ENCODE assay signal across 11 cellular contexts in the genomic region with DNA sequence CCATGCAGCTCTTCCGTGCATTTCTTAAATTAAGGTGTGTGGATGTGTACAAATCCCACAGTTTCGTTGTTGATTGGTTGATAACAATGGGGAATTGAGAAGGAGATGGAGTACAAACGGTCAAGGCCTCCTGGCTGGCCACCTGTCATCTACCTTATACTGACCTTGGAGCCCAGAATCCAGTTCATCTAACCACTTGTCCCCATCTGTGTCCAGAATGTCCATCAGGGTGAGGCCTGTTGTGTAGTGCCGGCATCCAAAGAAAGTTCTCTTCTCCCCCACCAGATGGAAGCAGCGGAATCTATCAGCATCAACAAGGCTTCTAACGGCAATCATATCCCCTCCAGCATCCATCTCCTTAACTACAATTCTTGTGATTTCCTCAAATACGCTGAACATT. TPM values are rescaled to one million over a fixed set of nuclear protein-coding genes. Genes with fewer than 3 reads are reported as not detected.
A peak's percentile ranks its signal among the peaks of the same experiment; 100 is the strongest.
DNase-seq lines count a peak whose midpoint lies in the region; ATAC-seq, FAIRE-seq and TF ChIP-seq lines count a peak whose summit lies in the region.
"Had no signal": no experiment of that assay in that cellular context is flagged by ENCODE, and none has a peak within 500 bp of the region (broad histone marks: within the 10 kb centered on the region; RNA-seq: fewer than 3 reads in every experiment).

No MANE protein-coding gene starts in this region.

- no peaks in the 10 kb centered on the region; the same call in 1 of the 2 replicates for H3K27me3 Mint-ChIP-seq in H9 (ENCODE audit: low read depth)

- H3K4me1 ChIP-seq in H9 (ENCODE audit: insufficient read depth, low read length), result no peaks in the 10 kb centered on the region
- peaks cover 8 to 15% of the 10 kb centered on the region in 2 experiments; a peak in 4 of 5 replicates for H3K4me1 ChIP-seq in K562 (replicated peaks in 1 of 2; ENCODE audit: control insufficient read depth in 2 of 2, insufficient read depth in 2 of 2, low read length in 2 of 2)
- H3K4me1 ChIP-seq in right lobe of liver, result peaks cover 0 to 63% (median 19%) of the 10 kb centered on the region in 4 donors

- H3K23ac ChIP-seq in H9 (ENCODE audit: insufficient read length, low read depth, low read length), result no peak overlapping the region

- in situ Hi-C loops in K562 (cut with MboI) (no loop called here), GM13977 (cut with MboI; ENCODE audit: low pct_unique_long_range_greater_than_20kb, low sequenced_read_pairs, unreplicated experiment) (no loop called here)

- no peaks in the 10 kb centered on the region for H3K23me2 ChIP-seq in H9 (ENCODE audit: insufficient read length, low read depth, low read length, poor library complexity, severe bottlenecking)

- H3K27me3 ChIP-seq in H9 (ENCODE audit: insufficient read depth, low read length) (no peaks in the 10 kb centered on the region), K562 (ENCODE audit: control insufficient read depth in 2 of 2, insufficient read depth in 2 of 2, low read length in 2 of 2) (no peaks in the 10 kb centered on the region), right lobe of liver (no peaks in the 10 kb centered on the region)

- H3K9me1 ChIP-seq in K562 (ENCODE audit: control insufficient read depth, insufficient read depth, low read length), result peaks cover 4% of the 10 kb centered on the region

- H3K27ac ChIP-seq in H9 (ENCODE audit: insufficient read length, low read depth, low read length) (no peak overlapping the region), K562 (ENCODE audit: extremely low read depth, low read depth, low read length) (no peak overlapping the region), right lobe of liver (peak overlapping the region in 2 of 3 donors; percentile 20 to 60)

- POLR2A ChIA-PET in K562 (lab: Yijun Ruan, JAX), result interaction anchor here (1.9 kb wide), 1 partner anchor 10 kb away, joined by 8 read pairs; no protein-coding TSS in a partner anchor

- no peak overlapping the region for H3K18ac ChIP-seq in H9 (ENCODE audit: insufficient read length, low read depth, low read length)

- H3K4me1 Mint-ChIP-seq in H9, result peaks cover 0 to 2% of the 10 kb centered on the region in 2 experiments; a peak in 1 of 4 replicates

- no peak overlapping the region for H3K9ac ChIP-seq in H9 (ENCODE audit: extremely low read depth, insufficient read length, low read length)
- H3K9ac ChIP-seq in K562 (ENCODE audit: insufficient read depth in 1 of 2, low read depth in 2 of 2, low read length in 2 of 2), result no peak overlapping the region

- H2AFZ ChIP-seq in H9 (ENCODE audit: low read length), result no peak overlapping the region
- no peak overlapping the region for H2AFZ ChIP-seq in K562 (ENCODE audit: low read depth, low read length)

- TF ChIP-seq CTCF in AG09309 (IDR thresholded peaks at IDR 0.05; ENCODE audit: control insufficient read depth, insufficient read depth, low read depth, low read length, missing control alignments) (peak; percentile 23), H9 (conservative IDR thresholded peaks at IDR 0.05) (peak; percentile 50; the same call in 2 of the 3 replicates), K562 (IDR thresholded peaks at IDR 0.05 in 2 of 3, conservative IDR thresholded peaks at IDR 0.05 in 1 of 3; ENCODE audit: insufficient read depth in 2 of 3, low read depth in 1 of 3, low read length in 3 of 3) (peak; percentile 38 to 57 (median 45); a peak in 5 of 6 replicates), right lobe of liver (IDR thresholded peaks at IDR 0.05) (no peak), GM13977 (IDR thresholded peaks at IDR 0.05; ENCODE audit: extremely low read depth, insufficient read depth, missing control alignments) (no peak)

- H3K27ac Mint-ChIP-seq in H9, result peak overlapping the region in 1 of 3 experiments; percentile 81; a peak in 2 of 7 replicates

- H4K8ac ChIP-seq in H9 (replicated peaks; ENCODE audit: insufficient read length, low read depth, low read length), result no peak overlapping the region

- H2BK5ac ChIP-seq in H9 (ENCODE audit: insufficient read length, low read length), result no peak overlapping the region

- H4K5ac ChIP-seq in H9 (ENCODE audit: insufficient read length, low read depth, low read length), result no peak overlapping the region

- no CpG with 5 or more reads among the region's 7 CpGs for WGBS in H9 (ENCODE audit: extremely low coverage, insufficient read length, low lambda C conversion rate)
- WGBS in K562 (ENCODE audit: insufficient coverage, low coverage, missing lambda C conversion rate), result 49% methylated on average over 7 of the region's 7 CpGs
- WGBS in right lobe of liver (ENCODE audit: insufficient coverage, low coverage, low lambda C conversion rate, missing lambda C conversion rate), result 71% methylated on average over 3 of the region's 7 CpGs

- H3K4me2 ChIP-seq in H9 (ENCODE audit: insufficient read depth, insufficient read length, low read length) (no peak overlapping the region), K562 (ENCODE audit: insufficient read depth, low read length) (no peak overlapping the region)

- DNase-seq in AG09309 (ENCODE audit: low read depth), result no peak
- DNase-seq in H9, result no peak
- DNase-seq in K562 (ENCODE audit: extremely low read depth in 1 of 4, low spot score in 3 of 4), result peak; percentile 42 to 53 (median 48)
- DNase-seq in right lobe of liver, result no peak
- DNase-seq in GM13977 (ENCODE audit: low spot score), result no peak
- DNase-seq in kidney glomerular epithelial cell (lab: John Stamatoyannopoulos, UW), result no peak
- DNase-seq: NCI-H526 treated with DMSO at 0.1 percent for 48 hours; stimulated activated CD4-positive, alpha-beta T cell treated with anti-CD3 and anti-CD28 coated beads, Interleukin-15, amount 100 ng/mL, for 24 hours had no signal

- TF ChIP-seq POLR2A in K562 (conservative IDR thresholded peaks at IDR 0.05), result no peak
- no peak for TF ChIP-seq POLR2A in right lobe of liver (IDR thresholded peaks at IDR 0.05)

- CTCF ChIA-PET in K562 (lab: Yijun Ruan, JAX; ENCODE audit: low intra/inter-chr PET ratio), result interaction anchor here (0.6 kb wide), 1 partner anchor 57 kb away, joined by 3 read pairs; no protein-coding TSS in a partner anchor

- peak in 1 of 2 experiments; percentile 48; a peak in 2 of 4 replicates for TF ChIP-seq RAD21 in K562 (CRISPR knock-in tag; conservative IDR thresholded peaks at IDR 0.05 in 1 of 2, IDR thresholded peaks at IDR 0.05 in 1 of 2)

- H3K56ac ChIP-seq in H9 (ENCODE audit: insufficient read length, low read depth, low read length), result no peak overlapping the region

- intact Hi-C loops in K562 (cut with micrococcal nuclease), result loop anchor here (1.0 kb wide), 1 partner anchor 63 kb away; a partner anchor contains a TSS
- intact Hi-C loops in right lobe of liver (cut with DNase I), result no loop called here

- no peak overlapping the region for H2BK15ac ChIP-seq in H9 (ENCODE audit: low read depth, low read length)

- H4K20me1 ChIP-seq in H9 (ENCODE audit: control insufficient read depth, insufficient read depth, insufficient read length) (no peaks in the 10 kb centered on the region), K562 (replicated peaks; ENCODE audit: control insufficient read depth, insufficient read depth, low read length) (no peaks in the 10 kb centered on the region)

- H3K9me3 ChIP-seq in H9 (ENCODE audit: control insufficient read depth, low read depth, low read length), result no peaks in the 10 kb centered on the region
- no peaks in the 10 kb centered on the region for H3K9me3 ChIP-seq in K562 (replicated peaks; ENCODE audit: control insufficient read depth, insufficient read depth, low read depth, low read length)
- H3K9me3 ChIP-seq in right lobe of liver, result no peaks in the 10 kb centered on the region

- no peak overlapping the region for H2AK5ac ChIP-seq in H9 (ENCODE audit: insufficient read length, low read length)

- H2BK12ac ChIP-seq in H9 (ENCODE audit: insufficient read length, low read depth, low read length), result no peak overlapping the region

- no peak overlapping the region for H3K4me3 Mint-ChIP-seq in H9

- no peaks in the 10 kb centered on the region for H3K79me1 ChIP-seq in H9 (ENCODE audit: insufficient read depth, low read depth, low read length, poor library complexity, severe bottlenecking)

- H3K14ac ChIP-seq in H9 (ENCODE audit: insufficient read depth, low read length), result no peak overlapping the region

- no peak overlapping the region for H2BK20ac ChIP-seq in H9 (ENCODE audit: low read depth, low read length, poor library complexity, severe bottlenecking)

- H3K4me3 ChIP-seq in AG09309 (ENCODE audit: control insufficient read depth, low read depth, low read length) (no peak overlapping the region), K562 (no peak overlapping the region), right lobe of liver (no peak overlapping the region)

- BruUV-seq in K562 (replicated peaks; lab: Mats Ljungman, UMichigan), result no TSS peak

- ATAC-seq in K562 (peak; percentile 77), right lobe of liver (no peak), GM18909 (IDR thresholded peaks at IDR 0.05; ENCODE audit: poor library complexity, unreplicated experiment) (no peak), HG02970 (IDR thresholded peaks at IDR 0.05; ENCODE audit: low FRiP score, unreplicated experiment) (no peak)

- peaks cover 20% of the 10 kb centered on the region; the same call in 1 of the 3 replicates for H3K36me3 ChIP-seq in K562 (ENCODE audit: control insufficient read depth, insufficient read depth, low read length)
- H3K36me3 ChIP-seq in right lobe of liver, result peaks cover 0 to 10% (median 5%) of the 10 kb centered on the region in 4 donors

- no peak for TF ChIP-seq EP300 in K562 (IDR thresholded peaks at IDR 0.05; ENCODE audit: low read length)

- H4K91ac ChIP-seq in H9 (ENCODE audit: insufficient read length, low read depth, low read length), result no peak overlapping the region

- no peak overlapping the region for H3T11ph ChIP-seq in H9 (ENCODE audit: low read length)

- no peak overlapping the region for H2BK120ac ChIP-seq in H9 (ENCODE audit: low read depth, low read length, poor library complexity, severe bottlenecking)

- H3K36me3 Mint-ChIP-seq in H9 (ENCODE audit: insufficient read depth in 1 of 3, low read depth in 3 of 3), result peaks cover 10 to 31% (median 30%) of the 10 kb centered on the region in 3 experiments; a peak in 6 of 7 replicates

- no peaks in the 10 kb centered on the region for H3K9me3 Mint-ChIP-seq in H9

- no peaks in the 10 kb centered on the region for H3K79me2 ChIP-seq in H9 (ENCODE audit: insufficient read depth, low read length)
- no peaks in the 10 kb centered on the region for H3K79me2 ChIP-seq in K562 (ENCODE audit: control insufficient read depth, insufficient read depth, low read length)

- FAIRE-seq in K562 (lab: Jason Lieb, UNC), result peak; percentile 60
- FAIRE-seq: bronchial epithelial cell had no signal

- H3K4ac ChIP-seq in H9 (ENCODE audit: low read depth, low read length), result no peak overlapping the region

RNA-seq across cellular contexts. Expression of a gene that starts 1.5 kb away (rescaled TPM):
- 6.6 and 8.5 TPM in 2 replicates for total RNA-seq in H9 (2021)
- total RNA-seq in K562 (2011; cell fraction: chromatin; rRNA removed; ENCODE audit: low replicate concordance), result 38.1 and 46.5 TPM in 2 replicates
- total RNA-seq in K562 (2011; cell fraction: nucleolus; rRNA removed), result 16.2 and 17.1 TPM in 2 replicates
- 31.9 and 49.0 TPM in 2 replicates for total RNA-seq in K562 (2011; cell fraction: nucleoplasm; rRNA removed)
- 1.8 and 2.3 TPM in 2 replicates for total RNA-seq in K562 (2014; rRNA removed)
- total RNA-seq in K562 (2014; rRNA removed; fragmentation: Illumina TruSeq; extraction: Trizol), result 2.6 and 2.8 TPM in 2 replicates
- 2.1 TPM in 2 replicates for total RNA-seq in K562 (2015; rRNA removed; fragmentation: Illumina TruSeq; extraction: Trizol)
- 1.5 and 2.1 TPM in 2 replicates for total RNA-seq in K562 (2021)
- polyA plus RNA-seq in K562 (2011; rRNA removed), result 5.3 and 6.1 TPM in 2 replicates
- 1.2 and 1.8 TPM in 2 replicates for polyA plus RNA-seq in K562 (2011; cell fraction: cytosol; rRNA removed)
- polyA plus RNA-seq in K562 (2011; cell fraction: nucleus; rRNA removed), result 30.6 and 32.1 TPM in 2 replicates
- polyA plus RNA-seq in K562 (2012), result 3.0 and 12.4 TPM in 2 replicates
- polyA plus RNA-seq in K562 (2014; fragmentation: Illumina TruSeq; extraction: Trizol), result 2.2 and 3.0 TPM in 2 replicates
- under 1 TPM; 0.49 to 0.95 TPM for polyA plus RNA-seq in K562 (2014; fragmentation: Nextera tagmentation; extraction: Ambion mirVana)
- 3.2 and 4.6 TPM in 2 replicates for polyA plus RNA-seq in K562 (2014; rRNA removed)
- 2.2 and 4.8 TPM in 2 replicates for polyA minus RNA-seq in K562 (2011; rRNA and poly(A)+ RNA removed)
- 0.73 TPM in 1 of 2 replicates, not detected in the other for polyA minus RNA-seq in K562 (2011; cell fraction: cytosol; rRNA and poly(A)+ RNA removed)
- 4.2 and 5.3 TPM in 2 replicates for polyA minus RNA-seq in K562 (2011; cell fraction: nucleus; rRNA and poly(A)+ RNA removed)
- total RNA-seq in right lobe of liver, result 10 to 100 TPM in 3 of 6 experiments, 1 to 10 TPM in 3; 4.7 to 40.8 (median 18.8) TPM

RNA-seq across cellular contexts. Expression of a gene that starts 10.5 kb away (rescaled TPM):
- total RNA-seq in H9 (2021) (58.6 and 63.3 TPM in 2 replicates), K562 (2014; rRNA removed) (21.6 and 30.7 TPM in 2 replicates), K562 (2014; rRNA removed; fragmentation: Illumina TruSeq; extraction: Trizol) (27.1 and 27.7 TPM in 2 replicates), K562 (2015; rRNA removed; fragmentation: Illumina TruSeq; extraction: Trizol) (34.2 and 36.9 TPM in 2 replicates), K562 (2021) (16.9 and 23.8 TPM in 2 replicates), right lobe of liver (100 to 1,000 TPM; 105 to 174 (median 128) TPM)
- total RNA-seq in K562 (2011; cell fraction: chromatin; rRNA removed; ENCODE audit: low replicate concordance), result 30.8 and 69.1 TPM in 2 replicates
- 46.8 and 47.9 TPM in 2 replicates for total RNA-seq in K562 (2011; cell fraction: nucleolus; rRNA removed)
- 44.6 and 60.4 TPM in 2 replicates for total RNA-seq in K562 (2011; cell fraction: nucleoplasm; rRNA removed)
- polyA plus RNA-seq in K562 (2011; rRNA removed) (38.2 and 57.4 TPM in 2 replicates), K562 (2014; fragmentation: Illumina TruSeq; extraction: Trizol) (26.7 and 32.9 TPM in 2 replicates), K562 (2014; fragmentation: Nextera tagmentation; extraction: Ambion mirVana) (1 to 10 TPM; 2.7 to 4.6 TPM), K562 (2014; rRNA removed) (29.5 and 31.9 TPM in 2 replicates)
- polyA plus RNA-seq in K562 (2011; cell fraction: cytosol; rRNA removed), result 46.5 and 67.4 TPM in 2 replicates
- polyA plus RNA-seq in K562 (2011; cell fraction: nucleus; rRNA removed), result 37.3 and 55.5 TPM in 2 replicates
- 29.5 and 36.7 TPM in 2 replicates for polyA plus RNA-seq in K562 (2012)
- 11.7 and 20.6 TPM in 2 replicates for polyA minus RNA-seq in K562 (2011; rRNA and poly(A)+ RNA removed)
- 7.9 and 24.2 TPM in 2 replicates for polyA minus RNA-seq in K562 (2011; cell fraction: cytosol; rRNA and poly(A)+ RNA removed)
- polyA minus RNA-seq in K562 (2011; cell fraction: nucleus; rRNA and poly(A)+ RNA removed), result 13.4 and 18.8 TPM in 2 replicates

RNA-seq across cellular contexts. Expression of a gene that starts 10.6 kb away (rescaled TPM):
- total RNA-seq in H9 (2021) (not detected in 2 replicates), K562 (2014; rRNA removed) (not detected in 2 replicates), K562 (2014; rRNA removed; fragmentation: Illumina TruSeq; extraction: Trizol) (not detected in 2 replicates), K562 (2015; rRNA removed; fragmentation: Illumina TruSeq; extraction: Trizol) (not detected in 2 replicates), K562 (2021) (not detected in 2 replicates), right lobe of liver (not detected)
- total RNA-seq in K562 (2011; cell fraction: chromatin; rRNA removed; ENCODE audit: low replicate concordance), result not detected in 2 replicates
- not detected in 2 replicates for total RNA-seq in K562 (2011; cell fraction: nucleolus; rRNA removed)
- total RNA-seq in K562 (2011; cell fraction: nucleoplasm; rRNA removed), result not detected in 2 replicates
- polyA plus RNA-seq in K562 (2011; rRNA removed) (not detected in 2 replicates), K562 (2014; fragmentation: Illumina TruSeq; extraction: Trizol) (not detected in 2 replicates), K562 (2014; fragmentation: Nextera tagmentation; extraction: Ambion mirVana) (not detected), K562 (2014; rRNA removed) (not detected in 2 replicates)
- not detected in 2 replicates for polyA plus RNA-seq in K562 (2011; cell fraction: cytosol; rRNA removed)
- not detected in 2 replicates for polyA plus RNA-seq in K562 (2011; cell fraction: nucleus; rRNA removed)
- not detected in 2 replicates for polyA plus RNA-seq in K562 (2012)
- polyA minus RNA-seq in K562 (2011; rRNA and poly(A)+ RNA removed), result not detected in 2 replicates
- polyA minus RNA-seq in K562 (2011; cell fraction: cytosol; rRNA and poly(A)+ RNA removed), result not detected in 2 replicates
- not detected in 2 replicates for polyA minus RNA-seq in K562 (2011; cell fraction: nucleus; rRNA and poly(A)+ RNA removed)
- total RNA-seq: bronchial epithelial cell had no signal

RNA-seq across cellular contexts. Expression of a gene that starts 45.9 kb away (rescaled TPM):
- total RNA-seq in H9 (2021) (not detected in 2 replicates), K562 (2014; rRNA removed) (not detected in 2 replicates), K562 (2014; rRNA removed; fragmentation: Illumina TruSeq; extraction: Trizol) (0.07 TPM in 1 of 2 replicates, not detected in the other), K562 (2015; rRNA removed; fragmentation: Illumina TruSeq; extraction: Trizol) (0.07 TPM in 1 of 2 replicates, not detected in the other), K562 (2021) (0.09 TPM in 1 of 2 replicates, not detected in the other), right lobe of liver (under 1 TPM in 2 of 6 experiments, not detected in 4; 0.42 to 0.99 TPM)
- total RNA-seq in K562 (2011; cell fraction: chromatin; rRNA removed; ENCODE audit: low replicate concordance), result not detected in 2 replicates
- total RNA-seq in K562 (2011; cell fraction: nucleolus; rRNA removed), result not detected in 2 replicates
- not detected in 2 replicates for total RNA-seq in K562 (2011; cell fraction: nucleoplasm; rRNA removed)
- polyA plus RNA-seq in K562 (2011; rRNA removed) (0.04 and 0.06 TPM in 2 replicates), K562 (2014; fragmentation: Illumina TruSeq; extraction: Trizol) (0.12 and 0.13 TPM in 2 replicates), K562 (2014; fragmentation: Nextera tagmentation; extraction: Ambion mirVana) (under 1 TPM; 0.04 to 0.06 TPM), K562 (2014; rRNA removed) (0.07 TPM in 1 of 2 replicates, not detected in the other)
- polyA plus RNA-seq in K562 (2011; cell fraction: cytosol; rRNA removed), result 0.06 and 0.10 TPM in 2 replicates
- polyA plus RNA-seq in K562 (2011; cell fraction: nucleus; rRNA removed), result 0.11 TPM in 1 of 2 replicates, not detected in the other
- 0.08 TPM in 2 replicates for polyA plus RNA-seq in K562 (2012)
- not detected in 2 replicates for polyA minus RNA-seq in K562 (2011; rRNA and poly(A)+ RNA removed)
- not detected in 2 replicates for polyA minus RNA-seq in K562 (2011; cell fraction: cytosol; rRNA and poly(A)+ RNA removed)
- not detected in 2 replicates for polyA minus RNA-seq in K562 (2011; cell fraction: nucleus; rRNA and poly(A)+ RNA removed)

RNA-seq across cellular contexts. Expression of a gene that starts 48.9 kb away (rescaled TPM):
- not detected in 2 replicates for total RNA-seq in H9 (2021)
- total RNA-seq in K562 (2011; cell fraction: chromatin; rRNA removed; ENCODE audit: low replicate concordance), result not detected in 2 replicates
- not detected in 2 replicates for total RNA-seq in K562 (2011; cell fraction: nucleolus; rRNA removed)
- not detected in 2 replicates for total RNA-seq in K562 (2011; cell fraction: nucleoplasm; rRNA removed)
- total RNA-seq in K562 (2014; rRNA removed), result not detected in 2 replicates
- total RNA-seq in K562 (2014; rRNA removed; fragmentation: Illumina TruSeq; extraction: Trizol), result not detected in 2 replicates
- total RNA-seq in K562 (2015; rRNA removed; fragmentation: Illumina TruSeq; extraction: Trizol), result not detected in 2 replicates
- total RNA-seq in K562 (2021), result not detected in 2 replicates
- not detected in 2 replicates for polyA plus RNA-seq in K562 (2011; rRNA removed)
- not detected in 2 replicates for polyA plus RNA-seq in K562 (2011; cell fraction: cytosol; rRNA removed)
- not detected in 2 replicates for polyA plus RNA-seq in K562 (2011; cell fraction: nucleus; rRNA removed)
- not detected in 2 replicates for polyA plus RNA-seq in K562 (2012)
- not detected in 2 replicates for polyA plus RNA-seq in K562 (2014; fragmentation: Illumina TruSeq; extraction: Trizol)
- polyA plus RNA-seq in K562 (2014; fragmentation: Nextera tagmentation; extraction: Ambion mirVana), result not detected
- polyA plus RNA-seq in K562 (2014; rRNA removed), result not detected in 2 replicates
- not detected in 2 replicates for polyA minus RNA-seq in K562 (2011; rRNA and poly(A)+ RNA removed)
- not detected in 2 replicates for polyA minus RNA-seq in K562 (2011; cell fraction: cytosol; rRNA and poly(A)+ RNA removed)
- polyA minus RNA-seq in K562 (2011; cell fraction: nucleus; rRNA and poly(A)+ RNA removed), result not detected in 2 replicates
- not detected for total RNA-seq in right lobe of liver
- total RNA-seq: bronchial epithelial cell had no signal

Comparison
In these comparisons a context has a peak if more than half of its experiments do, and no peak if none do; other contexts are left out.
1. DNase-seq: peak in K562 (4 of 4); none in AG09309 (single experiment), H9 (single experiment), right lobe of liver (0 of 3), GM13977 (single experiment) and kidney glomerular epithelial cell (single experiment).
2. CTCF ChIP-seq: peak in AG09309 (single experiment), H9 (single experiment) and K562 (3 of 3); none in right lobe of liver (0 of 4) and GM13977 (single experiment).
3. H3K27ac ChIP-seq: peak in right lobe of liver (2 of 3); none in H9 (single experiment) and K562 (single experiment).